In the genomic region with DNA sequence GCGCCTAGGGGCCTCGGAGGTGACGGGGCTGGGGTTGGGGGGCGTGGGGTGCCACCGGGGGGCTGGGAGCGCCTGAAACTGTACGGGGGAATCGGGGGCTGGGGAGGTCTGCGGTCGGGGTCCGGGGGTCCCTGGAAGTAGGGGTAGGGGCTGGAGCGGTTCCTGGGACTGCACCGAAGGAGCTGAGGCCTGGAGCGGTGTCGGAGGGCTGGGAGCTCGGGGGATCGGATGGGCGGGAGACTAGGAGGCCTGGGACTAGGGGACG, we compare ENCODE assay signal across 1 cellular context.
TF ChIP-seq lines count a peak whose summit lies in the region.

No MANE protein-coding gene starts in this region.

TF ChIP-seq in IMR-90, 13 proteins besides CTCF, POLR2A, EP300 and RAD21 (continued from another document):
- TF ChIP-seq MAZ (IDR thresholded peaks at IDR 0.05; ENCODE audit: borderline replicate concordance, low read depth, low read length) (no peak), ELK1 (IDR thresholded peaks at IDR 0.05; ENCODE audit: borderline replicate concordance, low read depth, low read length) (no peak), MXI1 (IDR thresholded peaks at IDR 0.05; ENCODE audit: borderline replicate concordance, low read depth, low read length) (no peak), SMC3 (IDR thresholded peaks at IDR 0.05; ENCODE audit: low read depth, low read length) (no peak), USF2 (IDR thresholded peaks at IDR 0.05; ENCODE audit: low read depth, low read length) (no peak), CEBPB (IDR thresholded peaks at IDR 0.05; ENCODE audit: low read depth, low read length) (no peak), NFE2L2 (IDR thresholded peaks at IDR 0.05; ENCODE audit: low read depth, low read length) (no peak), BHLHE40 (IDR thresholded peaks at IDR 0.05; ENCODE audit: low read depth, low read length) (no peak), CHD1 (IDR thresholded peaks at IDR 0.05; ENCODE audit: low read depth, low read length) (no peak), RFX5 (IDR thresholded peaks at IDR 0.05; ENCODE audit: low read depth, low read length) (no peak), RCOR1 (IDR thresholded peaks at IDR 0.05; ENCODE audit: insufficient replicate concordance, low read length) (no peak)
